1 cellular context compared by ENCODE assay signal in the genomic region with DNA sequence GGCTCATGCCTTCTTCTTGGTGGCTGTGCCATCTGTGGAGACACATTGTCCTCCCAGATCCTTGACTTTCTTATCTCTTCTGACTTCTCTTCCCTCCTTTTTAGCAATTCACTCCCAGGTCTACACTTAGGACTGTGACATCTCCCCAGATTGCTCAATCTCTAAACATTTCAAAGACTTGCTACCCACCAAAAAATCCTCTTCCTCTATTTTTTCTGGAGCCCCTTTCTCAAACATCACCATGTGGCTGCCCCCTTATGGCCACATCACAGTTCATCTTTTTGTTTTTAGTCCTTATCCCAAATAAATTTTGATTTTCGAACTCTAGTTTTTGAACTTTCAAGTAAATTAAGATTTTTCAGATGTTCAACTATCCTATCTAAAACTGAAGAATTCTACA.
TF ChIP-seq lines count a peak whose summit lies in the region.

No MANE protein-coding gene starts in this region.

TF ChIP-seq in K562, 482 proteins besides CTCF, POLR2A, EP300 and RAD21 (continued from another document):
- TF ChIP-seq, protein P1, sequence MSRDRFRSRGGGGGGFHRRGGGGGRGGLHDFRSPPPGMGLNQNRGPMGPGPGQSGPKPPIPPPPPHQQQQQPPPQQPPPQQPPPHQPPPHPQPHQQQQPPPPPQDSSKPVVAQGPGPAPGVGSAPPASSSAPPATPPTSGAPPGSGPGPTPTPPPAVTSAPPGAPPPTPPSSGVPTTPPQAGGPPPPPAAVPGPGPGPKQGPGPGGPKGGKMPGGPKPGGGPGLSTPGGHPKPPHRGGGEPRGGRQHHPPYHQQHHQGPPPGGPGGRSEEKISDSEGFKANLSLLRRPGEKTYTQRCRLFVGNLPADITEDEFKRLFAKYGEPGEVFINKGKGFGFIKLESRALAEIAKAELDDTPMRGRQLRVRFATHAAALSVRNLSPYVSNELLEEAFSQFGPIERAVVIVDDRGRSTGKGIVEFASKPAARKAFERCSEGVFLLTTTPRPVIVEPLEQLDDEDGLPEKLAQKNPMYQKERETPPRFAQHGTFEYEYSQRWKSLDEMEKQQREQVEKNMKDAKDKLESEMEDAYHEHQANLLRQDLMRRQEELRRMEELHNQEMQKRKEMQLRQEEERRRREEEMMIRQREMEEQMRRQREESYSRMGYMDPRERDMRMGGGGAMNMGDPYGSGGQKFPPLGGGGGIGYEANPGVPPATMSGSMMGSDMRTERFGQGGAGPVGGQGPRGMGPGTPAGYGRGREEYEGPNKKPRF (IDR thresholded peaks at IDR 0.05; ENCODE audit: low read depth, low read length), result no peak
- TF ChIP-seq CSDE1 (IDR thresholded peaks at IDR 0.05) (no peak), SOX6 (IDR thresholded peaks at IDR 0.05) (no peak), ESRRA (IDR thresholded peaks at IDR 0.05; ENCODE audit: borderline replicate concordance, low read depth) (no peak), ZC3H8 (IDR thresholded peaks at IDR 0.05) (no peak), BRF2 (IDR thresholded peaks at IDR 0.05; ENCODE audit: borderline replicate concordance, insufficient read depth, insufficient read length) (no peak), HDAC2 (IDR thresholded peaks at IDR 0.05) (no peak), HCFC1 (IDR thresholded peaks at IDR 0.05; ENCODE audit: low read depth, low read length) (no peak), CUX1 (CRISPR knock-in tag; IDR thresholded peaks at IDR 0.05) (no peak), ARID2 (IDR thresholded peaks at IDR 0.05) (no peak)
- TF ChIP-seq, protein P2, sequence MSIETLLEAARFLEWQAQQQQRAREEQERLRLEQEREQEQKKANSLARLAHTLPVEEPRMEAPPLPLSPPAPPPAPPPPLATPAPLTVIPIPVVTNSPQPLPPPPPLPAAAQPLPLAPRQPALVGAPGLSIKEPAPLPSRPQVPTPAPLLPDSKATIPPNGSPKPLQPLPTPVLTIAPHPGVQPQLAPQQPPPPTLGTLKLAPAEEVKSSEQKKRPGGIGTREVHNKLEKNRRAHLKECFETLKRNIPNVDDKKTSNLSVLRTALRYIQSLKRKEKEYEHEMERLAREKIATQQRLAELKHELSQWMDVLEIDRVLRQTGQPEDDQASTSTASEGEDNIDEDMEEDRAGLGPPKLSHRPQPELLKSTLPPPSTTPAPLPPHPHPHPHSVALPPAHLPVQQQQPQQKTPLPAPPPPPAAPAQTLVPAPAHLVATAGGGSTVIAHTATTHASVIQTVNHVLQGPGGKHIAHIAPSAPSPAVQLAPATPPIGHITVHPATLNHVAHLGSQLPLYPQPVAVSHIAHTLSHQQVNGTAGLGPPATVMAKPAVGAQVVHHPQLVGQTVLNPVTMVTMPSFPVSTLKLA (conservative IDR thresholded peaks at IDR 0.05), result no peak
